In genomic region chr6:6643398-6643797, GRCh38 we compare ENCODE assay signal across 1 cellular context.
TF ChIP-seq lines count a peak whose summit lies in the region.

No MANE protein-coding gene starts in this region.

TF ChIP-seq in GM12878, 131 proteins besides CTCF, POLR2A, EP300 and RAD21 (continued from another document and continues in another):
- TF ChIP-seq USF2 (IDR thresholded peaks at IDR 0.05; ENCODE audit: borderline replicate concordance, low read depth, low read length): no peak
- TF ChIP-seq TCF3 (IDR thresholded peaks at IDR 0.05; ENCODE audit: borderline replicate concordance, insufficient read depth, low read depth, low read length): peak; percentile 95
- peak; percentile 88 for TF ChIP-seq MTA2 (IDR thresholded peaks at IDR 0.05; ENCODE audit: low read depth)
- no peak for TF ChIP-seq ELK1 (IDR thresholded peaks at IDR 0.05; ENCODE audit: low read depth, low read length)
- TF ChIP-seq ZZZ3 (IDR thresholded peaks at IDR 0.05; ENCODE audit: control insufficient read depth, insufficient read length, low read depth): no peak
- peak; percentile 77 for TF ChIP-seq IKZF1 (conservative IDR thresholded peaks at IDR 0.05)
- no peak for TF ChIP-seq RCOR1 (conservative IDR thresholded peaks at IDR 0.05; ENCODE audit: low read depth, low read length)
- peak; percentile 80 for TF ChIP-seq HDGF (IDR thresholded peaks at IDR 0.05)
- peak; percentile 70; the same call in 1 of the 2 replicates for TF ChIP-seq BACH1 (IDR thresholded peaks at IDR 0.05; ENCODE audit: borderline replicate concordance)
- peak; percentile 82 for TF ChIP-seq SKIL (IDR thresholded peaks at IDR 0.05; ENCODE audit: low read depth, poor library complexity, severe bottlenecking)
- peak; percentile 98 for TF ChIP-seq TCF12 (IDR thresholded peaks at IDR 0.05; ENCODE audit: low read depth, low read length)
- no peak for TF ChIP-seq KAT2A (conservative IDR thresholded peaks at IDR 0.05; ENCODE audit: control insufficient read depth, low read depth, low read length)
- no peak for TF ChIP-seq CUX1 (IDR thresholded peaks at IDR 0.05; ENCODE audit: insufficient replicate concordance, low read depth, low read length)
- TF ChIP-seq, protein P1, sequence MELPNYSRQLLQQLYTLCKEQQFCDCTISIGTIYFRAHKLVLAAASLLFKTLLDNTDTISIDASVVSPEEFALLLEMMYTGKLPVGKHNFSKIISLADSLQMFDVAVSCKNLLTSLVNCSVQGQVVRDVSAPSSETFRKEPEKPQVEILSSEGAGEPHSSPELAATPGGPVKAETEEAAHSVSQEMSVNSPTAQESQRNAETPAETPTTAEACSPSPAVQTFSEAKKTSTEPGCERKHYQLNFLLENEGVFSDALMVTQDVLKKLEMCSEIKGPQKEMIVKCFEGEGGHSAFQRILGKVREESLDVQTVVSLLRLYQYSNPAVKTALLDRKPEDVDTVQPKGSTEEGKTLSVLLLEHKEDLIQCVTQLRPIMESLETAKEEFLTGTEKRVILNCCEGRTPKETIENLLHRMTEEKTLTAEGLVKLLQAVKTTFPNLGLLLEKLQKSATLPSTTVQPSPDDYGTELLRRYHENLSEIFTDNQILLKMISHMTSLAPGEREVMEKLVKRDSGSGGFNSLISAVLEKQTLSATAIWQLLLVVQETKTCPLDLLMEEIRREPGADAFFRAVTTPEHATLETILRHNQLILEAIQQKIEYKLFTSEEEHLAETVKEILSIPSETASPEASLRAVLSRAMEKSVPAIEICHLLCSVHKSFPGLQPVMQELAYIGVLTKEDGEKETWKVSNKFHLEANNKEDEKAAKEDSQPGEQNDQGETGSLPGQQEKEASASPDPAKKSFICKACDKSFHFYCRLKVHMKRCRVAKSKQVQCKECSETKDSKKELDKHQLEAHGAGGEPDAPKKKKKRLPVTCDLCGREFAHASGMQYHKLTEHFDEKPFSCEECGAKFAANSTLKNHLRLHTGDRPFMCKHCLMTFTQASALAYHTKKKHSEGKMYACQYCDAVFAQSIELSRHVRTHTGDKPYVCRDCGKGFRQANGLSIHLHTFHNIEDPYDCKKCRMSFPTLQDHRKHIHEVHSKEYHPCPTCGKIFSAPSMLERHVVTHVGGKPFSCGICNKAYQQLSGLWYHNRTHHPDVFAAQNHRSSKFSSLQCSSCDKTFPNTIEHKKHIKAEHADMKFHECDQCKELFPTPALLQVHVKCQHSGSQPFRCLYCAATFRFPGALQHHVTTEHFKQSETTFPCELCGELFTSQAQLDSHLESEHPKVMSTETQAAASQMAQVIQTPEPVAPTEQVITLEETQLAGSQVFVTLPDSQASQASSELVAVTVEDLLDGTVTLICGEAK (IDR thresholded peaks at IDR 0.05; ENCODE audit: borderline replicate concordance): no peak
- TF ChIP-seq, protein P2, sequence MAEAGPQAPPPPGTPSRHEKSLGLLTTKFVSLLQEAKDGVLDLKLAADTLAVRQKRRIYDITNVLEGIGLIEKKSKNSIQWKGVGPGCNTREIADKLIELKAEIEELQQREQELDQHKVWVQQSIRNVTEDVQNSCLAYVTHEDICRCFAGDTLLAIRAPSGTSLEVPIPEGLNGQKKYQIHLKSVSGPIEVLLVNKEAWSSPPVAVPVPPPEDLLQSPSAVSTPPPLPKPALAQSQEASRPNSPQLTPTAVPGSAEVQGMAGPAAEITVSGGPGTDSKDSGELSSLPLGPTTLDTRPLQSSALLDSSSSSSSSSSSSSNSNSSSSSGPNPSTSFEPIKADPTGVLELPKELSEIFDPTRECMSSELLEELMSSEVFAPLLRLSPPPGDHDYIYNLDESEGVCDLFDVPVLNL (IDR thresholded peaks at IDR 0.05; ENCODE audit: low read depth, low read length): no peak
- TF ChIP-seq CBX3 (IDR thresholded peaks at IDR 0.05; ENCODE audit: borderline replicate concordance, low read depth): no peak
- TF ChIP-seq, protein P3, sequence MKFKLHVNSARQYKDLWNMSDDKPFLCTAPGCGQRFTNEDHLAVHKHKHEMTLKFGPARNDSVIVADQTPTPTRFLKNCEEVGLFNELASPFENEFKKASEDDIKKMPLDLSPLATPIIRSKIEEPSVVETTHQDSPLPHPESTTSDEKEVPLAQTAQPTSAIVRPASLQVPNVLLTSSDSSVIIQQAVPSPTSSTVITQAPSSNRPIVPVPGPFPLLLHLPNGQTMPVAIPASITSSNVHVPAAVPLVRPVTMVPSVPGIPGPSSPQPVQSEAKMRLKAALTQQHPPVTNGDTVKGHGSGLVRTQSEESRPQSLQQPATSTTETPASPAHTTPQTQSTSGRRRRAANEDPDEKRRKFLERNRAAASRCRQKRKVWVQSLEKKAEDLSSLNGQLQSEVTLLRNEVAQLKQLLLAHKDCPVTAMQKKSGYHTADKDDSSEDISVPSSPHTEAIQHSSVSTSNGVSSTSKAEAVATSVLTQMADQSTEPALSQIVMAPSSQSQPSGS (IDR thresholded peaks at IDR 0.05; ENCODE audit: low read length): peak; percentile 100
- no peak for TF ChIP-seq ZNF24 (IDR thresholded peaks at IDR 0.05)
- peak; percentile 100 for TF ChIP-seq FOXM1 (IDR thresholded peaks at IDR 0.05; ENCODE audit: low read depth, low read length)
- TF ChIP-seq NFIC (IDR thresholded peaks at IDR 0.05; ENCODE audit: low read depth, low read length): peak; percentile 100
- TF ChIP-seq CBX5 (IDR thresholded peaks at IDR 0.05; ENCODE audit: low read depth): peak; percentile 84; the same call in 1 of the 2 replicates
- TF ChIP-seq SREBF1 (IDR thresholded peaks at IDR 0.05; ENCODE audit: low read length): no peak
- no peak for TF ChIP-seq STAT1 (conservative IDR thresholded peaks at IDR 0.05)
- peak in 1 of 2 experiments; percentile 74; a peak in 1 of 4 replicates for TF ChIP-seq SRF (IDR thresholded peaks at IDR 0.05; ENCODE audit: low read depth in 2 of 2, low read length in 2 of 2)
- TF ChIP-seq E2F8 (IDR thresholded peaks at IDR 0.05; ENCODE audit: low read depth, partially characterized antibody): no peak
- TF ChIP-seq CHD4 (IDR thresholded peaks at IDR 0.05): no peak
- no peak for TF ChIP-seq RFX5 (IDR thresholded peaks at IDR 0.05; ENCODE audit: low read depth, low read length)
- TF ChIP-seq EED (IDR thresholded peaks at IDR 0.05; ENCODE audit: low read depth): peak; percentile 100
- TF ChIP-seq POU2F2 (IDR thresholded peaks at IDR 0.05; ENCODE audit: borderline replicate concordance, low read depth, low read length): peak; percentile 94
- peak; percentile 75 for TF ChIP-seq YY1 (IDR thresholded peaks at IDR 0.05; ENCODE audit: low read depth, low read length)
- TF ChIP-seq RAD51 (IDR thresholded peaks at IDR 0.05): no peak
- TF ChIP-seq MYB (IDR thresholded peaks at IDR 0.05; ENCODE audit: borderline replicate concordance, low read depth, low read length): no peak
- peak; percentile 30 for TF ChIP-seq PBX3 (IDR thresholded peaks at IDR 0.05; ENCODE audit: insufficient replicate concordance, low read depth, low read length)
- peak; percentile 96 for TF ChIP-seq PML (IDR thresholded peaks at IDR 0.05; ENCODE audit: low read length)
- peak; percentile 100 for TF ChIP-seq MEF2A (IDR thresholded peaks at IDR 0.05; ENCODE audit: insufficient read depth, low read depth, low read length)
